ENCODE assay signal across 10 cellular contexts in genomic region chr2:43127941-43128561, GRCh38.
DNase-seq lines count a peak whose midpoint lies in the region; ATAC-seq and TF ChIP-seq lines count a peak whose summit lies in the region.
"Had no signal": no experiment of that assay in that cellular context is flagged by ENCODE, and none has a peak within 500 bp of the region (broad histone marks: within the 10 kb centered on the region; RNA-seq: fewer than 3 reads in every experiment).

No MANE protein-coding gene starts in this region.

- H3K27ac ChIP-seq in IMR-90 (ENCODE audit: insufficient read depth, low read length) = no peak overlapping the region
- H3K27ac ChIP-seq: WERI-Rb-1 had no signal

- H3K4me3 ChIP-seq in IMR-90 (ENCODE audit: insufficient read depth, low read depth, low read length) = no peak overlapping the region

- no peak overlapping the region for H4K91ac ChIP-seq in IMR-90 (ENCODE audit: insufficient read depth, low read depth, low read length)

- H3K4me3 Mint-ChIP-seq in CD14-positive monocyte = peak overlapping the region; percentile 34 to 82
- H3K4me3 Mint-ChIP-seq in central memory CD8-positive, alpha-beta T cell = peak overlapping the region; percentile 39
- H3K4me3 Mint-ChIP-seq in neural crest cell = no peak overlapping the region

- peak overlapping the region; percentile 92 to 99 (median 97) for H3K27ac Mint-ChIP-seq in CD14-positive monocyte
- H3K27ac Mint-ChIP-seq in central memory CD8-positive, alpha-beta T cell (ENCODE audit: low read depth) = peak overlapping the region; percentile 98
- H3K27ac Mint-ChIP-seq in neural crest cell (ENCODE audit: unreplicated experiment) = peak overlapping the region; percentile 69

- no peaks in the 10 kb centered on the region for H3K36me3 Mint-ChIP-seq in CD14-positive monocyte
- H3K36me3 Mint-ChIP-seq in central memory CD8-positive, alpha-beta T cell (ENCODE audit: insufficient read depth) = peaks cover 17% of the 10 kb centered on the region
- H3K36me3 Mint-ChIP-seq in neural crest cell (ENCODE audit: low read depth) = no peaks in the 10 kb centered on the region

- H3K9ac ChIP-seq in IMR-90 (ENCODE audit: low read depth, low read length) = no peak overlapping the region

- intact Hi-C loops in CD14-positive monocyte (cut with micrococcal nuclease) (loop anchor here (2.0 to 10.0 kb wide), 3 partner anchors 35 to 354 kb away; no protein-coding TSS in a partner anchor), IMR-90 (cut with micrococcal nuclease) (no loop called here)

- H3K9me1 ChIP-seq in IMR-90 (ENCODE audit: insufficient read depth, low read length) = peaks cover 8% of the 10 kb centered on the region; the same call in 1 of the 2 replicates

- no peak overlapping the region for H2BK5ac ChIP-seq in IMR-90 (ENCODE audit: low read depth, low read length, poor library complexity, severe bottlenecking)

- H2AK5ac ChIP-seq in IMR-90 (ENCODE audit: low read depth, low read length) = peak overlapping the region; percentile 44

- no peak for TF ChIP-seq RAD21 in IMR-90 (IDR thresholded peaks at IDR 0.05; ENCODE audit: low read length)

- H3K14ac ChIP-seq in IMR-90 (replicated peaks; ENCODE audit: low read depth, low read length) = no peak overlapping the region

- no peaks in the 10 kb centered on the region for H4K20me1 ChIP-seq in IMR-90 (ENCODE audit: insufficient read depth, low read length)

- H2AFZ ChIP-seq in IMR-90 (replicated peaks; ENCODE audit: low read length, poor library complexity) = peak overlapping the region; percentile 53

- dilution Hi-C loops in IMR-90 (cut with HindIII; ENCODE audit: low sequenced_read_pairs, unreplicated experiment) = no loop called here

- no peaks in the 10 kb centered on the region for H3K27me3 ChIP-seq in IMR-90 (ENCODE audit: control insufficient read depth, insufficient read depth, low read length)

- H3K18ac ChIP-seq in IMR-90 (ENCODE audit: low read depth, low read length) = no peak overlapping the region

- DNase-seq in CD14-positive monocyte (ENCODE audit: low spot score) = no peak
- DNase-seq in IMR-90 = no peak
- no peak for DNase-seq in central memory CD8-positive, alpha-beta T cell (ENCODE audit: low spot score in 2 of 2)
- no peak for DNase-seq in neural crest cell (ENCODE audit: low read depth, low spot score)
- no peak for DNase-seq in epidermal melanocyte (ENCODE audit: insufficient read length, low spot score)
- DNase-seq in activated CD4-positive, CD25-positive, alpha-beta regulatory T cell (lab: John Stamatoyannopoulos, UW) = no peak
- no peak for DNase-seq in HPDE6-E6E7 (ENCODE audit: extremely low spot score)
- DNase-seq: NCI-H226, WERI-Rb-1 had no signal

- H3K36me3 ChIP-seq in IMR-90 (ENCODE audit: control insufficient read depth, insufficient read depth, low read length) = no peaks in the 10 kb centered on the region
- H3K36me3 ChIP-seq: WERI-Rb-1 had no signal

- no TSS peak for BruUV-seq in IMR-90 (replicated peaks; lab: Mats Ljungman, UMichigan)

- H3K4me1 Mint-ChIP-seq in CD14-positive monocyte = peaks cover 97% of the 10 kb centered on the region
- peaks cover 65% of the 10 kb centered on the region for H3K4me1 Mint-ChIP-seq in central memory CD8-positive, alpha-beta T cell
- H3K4me1 Mint-ChIP-seq in neural crest cell = peaks cover 49% of the 10 kb centered on the region

- H2BK120ac ChIP-seq in IMR-90 (ENCODE audit: low read depth, low read length) = peak overlapping the region; percentile 33

- H3K79me1 ChIP-seq in IMR-90 (ENCODE audit: low read depth in 1 of 2, low read length in 2 of 2) = no peaks in the 10 kb centered on the region; a peak in 1 of 4 replicates

- no CpG with 5 or more reads among the region's 8 CpGs for WGBS in IMR-90 (ENCODE audit: extremely low coverage in 2 of 2, insufficient read length in 1 of 2), 2 experiments

- no peak overlapping the region for H4K8ac ChIP-seq in IMR-90 (ENCODE audit: low read depth in 2 of 2, low read length in 2 of 2)

- no peak overlapping the region for H2BK20ac ChIP-seq in IMR-90 (ENCODE audit: low read depth, low read length)

- CTCF ChIA-PET in IMR-90 (lab: Yijun Ruan, JAX) = interaction anchor here (0.8 to 1.6 kb wide), 2 partner anchors 11 to 164 kb away, joined by 3 to 8 read pairs; no protein-coding TSS in a partner anchor

- 0 out of 2 replicates have a peak overlapping the region, but pooled peaks have one; percentile 31 for H3K23ac ChIP-seq in IMR-90 (ENCODE audit: low read depth, low read length)

- in situ Hi-C loops in IMR-90 (cut with MboI; ENCODE audit: low sequenced_read_pairs) = no loop called here

- no peak for TF ChIP-seq POLR2A in IMR-90 (IDR thresholded peaks at IDR 0.05; ENCODE audit: low read depth, low read length)

- H3K4me1 ChIP-seq in IMR-90 (ENCODE audit: control insufficient read depth, insufficient read depth, low read length) = peaks cover 19% of the 10 kb centered on the region

- peaks cover 0 to 4% (median 0%) of the 10 kb centered on the region in 3 donors for H3K27me3 Mint-ChIP-seq in CD14-positive monocyte (ENCODE audit: low read depth in 3 of 3)
- H3K27me3 Mint-ChIP-seq in central memory CD8-positive, alpha-beta T cell = no peaks in the 10 kb centered on the region
- H3K27me3 Mint-ChIP-seq in neural crest cell (ENCODE audit: low read depth) = no peaks in the 10 kb centered on the region

- H3K4me2 ChIP-seq in IMR-90 (ENCODE audit: low read depth, low read length) = no peak overlapping the region

- no peak overlapping the region for H3K56ac ChIP-seq in IMR-90 (ENCODE audit: extremely low read depth, insufficient read depth, low read length)

- no peaks in the 10 kb centered on the region for H3K9me3 ChIP-seq in IMR-90 (ENCODE audit: control insufficient read depth, insufficient read depth, low read length)

- POLR2A ChIA-PET in IMR-90 (lab: Charles Lee; ENCODE audit: unreplicated experiment) = no interaction called here

- TF ChIP-seq CTCF in CD14-positive monocyte (IDR thresholded peaks at IDR 0.05) (no peak), IMR-90 (conservative IDR thresholded peaks at IDR 0.05; ENCODE audit: low read depth, low read length) (no peak), neural crest cell (conservative IDR thresholded peaks at IDR 0.05) (no peak)

- peaks cover 0 to 3% (median 0%) of the 10 kb centered on the region in 7 donors for H3K9me3 Mint-ChIP-seq in CD14-positive monocyte
- no peaks in the 10 kb centered on the region for H3K9me3 Mint-ChIP-seq in central memory CD8-positive, alpha-beta T cell
- no peaks in the 10 kb centered on the region for H3K9me3 Mint-ChIP-seq in neural crest cell

- peak overlapping the region; percentile 13; the same call in 1 of the 2 replicates for H4K5ac ChIP-seq in IMR-90 (ENCODE audit: low read depth, low read length)

- H2AK9ac ChIP-seq in IMR-90 (replicated peaks; ENCODE audit: low read depth, low read length, poor library complexity) = peak overlapping the region; percentile 75

- H3K4ac ChIP-seq in IMR-90 (ENCODE audit: low read depth, low read length) = peak overlapping the region; percentile 10; the same call in 1 of the 2 replicates

- ATAC-seq in IMR-90 (ENCODE audit: low read depth) = no peak
- no peak for ATAC-seq in central memory CD8-positive, alpha-beta T cell (replicated peaks; ENCODE audit: extremely low read depth, poor library complexity, severe bottlenecking)
- no peak for ATAC-seq in HG03432 (IDR thresholded peaks at IDR 0.05; ENCODE audit: unreplicated experiment)

- no peak overlapping the region for H2BK15ac ChIP-seq in IMR-90 (ENCODE audit: low read depth, low read length)

TF ChIP-seq in IMR-90, 13 proteins besides CTCF, POLR2A, EP300 and RAD21:
- TF ChIP-seq SMC3 (IDR thresholded peaks at IDR 0.05; ENCODE audit: low read depth, low read length) (no peak), RFX5 (IDR thresholded peaks at IDR 0.05; ENCODE audit: low read depth, low read length) (no peak), BHLHE40 (IDR thresholded peaks at IDR 0.05; ENCODE audit: low read depth, low read length) (no peak), CHD1 (IDR thresholded peaks at IDR 0.05; ENCODE audit: low read depth, low read length) (no peak), RCOR1 (IDR thresholded peaks at IDR 0.05; ENCODE audit: insufficient replicate concordance, low read length) (no peak), CEBPB (IDR thresholded peaks at IDR 0.05; ENCODE audit: low read depth, low read length) (no peak), MAFK (IDR thresholded peaks at IDR 0.05; ENCODE audit: low read depth, low read length) (no peak), MXI1 (IDR thresholded peaks at IDR 0.05; ENCODE audit: borderline replicate concordance, low read depth, low read length) (no peak), FOS (IDR thresholded peaks at IDR 0.05; ENCODE audit: low read depth, low read length) (no peak)
